20 cellular contexts compared by ENCODE assay signal in the genomic region with DNA sequence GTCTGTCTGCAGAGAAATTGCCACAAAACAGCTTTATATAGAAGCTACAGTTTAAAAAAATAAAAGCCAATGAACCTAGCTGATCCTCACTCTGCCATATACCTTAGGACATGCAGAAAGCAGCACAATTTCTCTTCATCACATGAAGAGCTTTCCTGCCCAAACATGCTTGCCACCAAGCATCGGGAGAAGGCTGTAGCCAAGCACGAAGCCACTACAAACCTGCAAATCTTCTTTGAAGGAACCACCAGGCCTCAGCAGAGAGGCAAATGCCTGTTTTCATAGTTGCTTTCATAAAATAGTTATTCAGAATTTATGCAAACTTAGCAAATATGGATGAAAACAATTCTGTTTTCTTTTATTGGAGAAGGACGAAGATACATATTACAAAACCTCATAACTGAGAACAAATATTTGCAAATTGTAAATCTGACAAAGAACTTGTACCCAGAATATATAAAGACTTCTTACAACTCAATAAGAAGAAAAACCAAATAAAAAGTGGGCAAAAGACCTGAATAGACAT.
"Had no signal": no experiment of that assay in that cellular context is flagged by ENCODE, and none has a peak within 500 bp of the region (broad histone marks: within the 10 kb centered on the region; RNA-seq: fewer than 3 reads in every experiment).

No MANE protein-coding gene starts in this region.

- H3K4me1 Mint-ChIP-seq: activated naive CD4-positive, alpha-beta T cell treated with anti-CD3 and anti-CD28 coated beads, Interleukin-2, amount 50 U/mL, for 24 hours; immature natural killer cell; natural killer cell; stimulated activated memory B cell treated with anti-CD40 and anti-IgM and Interleukin-4, amounts not matched to agents 10 μg/mL and 1 μg/mL and 100 μg/mL, for 72 hours had no signal

- H3K9me3 ChIP-seq: ascending aorta, breast epithelium, esophagus muscularis mucosa, gastroesophageal sphincter, neutrophil, spleen, testis, upper lobe of right lung had no signal

- H3K36me3 ChIP-seq: ascending aorta, breast epithelium, esophagus muscularis mucosa, gastroesophageal sphincter, neutrophil, spleen, upper lobe of right lung had no signal

- H3K4me3 Mint-ChIP-seq: activated naive CD4-positive, alpha-beta T cell treated with anti-CD3 and anti-CD28 coated beads, Interleukin-2, amount 50 U/mL, for 24 hours; immature natural killer cell; natural killer cell; stimulated activated memory B cell treated with anti-CD40 and anti-IgM and Interleukin-4, amounts not matched to agents 10 μg/mL and 1 μg/mL and 100 μg/mL, for 72 hours had no signal

- ATAC-seq: gastroesophageal sphincter; left ventricle myocardium superior; natural killer cell; stimulated activated memory B cell treated with anti-CD40 and anti-IgM and Interleukin-4, amounts not matched to agents 10 μg/mL and 1 μg/mL and 100 μg/mL, for 72 hours; upper lobe of right lung had no signal

- H3K27me3 ChIP-seq: ascending aorta, breast epithelium, esophagus muscularis mucosa, gastroesophageal sphincter, neutrophil, spleen, testis, upper lobe of right lung had no signal

- H3K4me3 ChIP-seq: ascending aorta, breast epithelium, esophagus muscularis mucosa, gastroesophageal sphincter, spleen, testis, upper lobe of right lung had no signal

- H3K9me3 Mint-ChIP-seq: activated naive CD4-positive, alpha-beta T cell treated with anti-CD3 and anti-CD28 coated beads, Interleukin-2, amount 50 U/mL, for 24 hours; immature natural killer cell; natural killer cell; stimulated activated memory B cell treated with anti-CD40 and anti-IgM and Interleukin-4, amounts not matched to agents 10 μg/mL and 1 μg/mL and 100 μg/mL, for 72 hours had no signal

- H3K27ac Mint-ChIP-seq: activated naive CD4-positive, alpha-beta T cell treated with anti-CD3 and anti-CD28 coated beads, Interleukin-2, amount 50 U/mL, for 24 hours; immature natural killer cell; natural killer cell; stimulated activated memory B cell treated with anti-CD40 and anti-IgM and Interleukin-4, amounts not matched to agents 10 μg/mL and 1 μg/mL and 100 μg/mL, for 72 hours had no signal

- H3K27ac ChIP-seq: breast epithelium, neutrophil, parathyroid adenoma, spleen, testis, upper lobe of right lung had no signal

- H3K4me1 ChIP-seq: ascending aorta, breast epithelium, parathyroid adenoma, testis, upper lobe of right lung had no signal

- H3K9ac ChIP-seq: parathyroid adenoma had no signal

- DNase-seq: activated CD4-positive, CD25-positive, alpha-beta regulatory T cell treated with anti-CD3 and anti-CD28 coated beads, Interleukin-2, amount 50 U/mL, for 72 hours; activated gamma-delta T cell; effector CD4-positive, alpha-beta T cell; immature natural killer cell; left ventricle myocardium superior; mesendoderm; natural killer cell; spleen; stimulated activated CD4-positive, alpha-beta T cell treated with anti-CD3 and anti-CD28 coated beads, Interleukin-4, amount 100 ng/mL, for 4 hours; T1000; testis; upper lobe of right lung had no signal

- H2AFZ ChIP-seq: parathyroid adenoma had no signal

- H3K36me3 Mint-ChIP-seq: activated naive CD4-positive, alpha-beta T cell treated with anti-CD3 and anti-CD28 coated beads, Interleukin-2, amount 50 U/mL, for 24 hours; natural killer cell; stimulated activated memory B cell treated with anti-CD40 and anti-IgM and Interleukin-4, amounts not matched to agents 10 μg/mL and 1 μg/mL and 100 μg/mL, for 72 hours had no signal

- H3K27me3 Mint-ChIP-seq: activated naive CD4-positive, alpha-beta T cell treated with anti-CD3 and anti-CD28 coated beads, Interleukin-2, amount 50 U/mL, for 24 hours had no signal
